Comparison of ENCODE assay signal across 9 cellular contexts in the genomic region with DNA sequence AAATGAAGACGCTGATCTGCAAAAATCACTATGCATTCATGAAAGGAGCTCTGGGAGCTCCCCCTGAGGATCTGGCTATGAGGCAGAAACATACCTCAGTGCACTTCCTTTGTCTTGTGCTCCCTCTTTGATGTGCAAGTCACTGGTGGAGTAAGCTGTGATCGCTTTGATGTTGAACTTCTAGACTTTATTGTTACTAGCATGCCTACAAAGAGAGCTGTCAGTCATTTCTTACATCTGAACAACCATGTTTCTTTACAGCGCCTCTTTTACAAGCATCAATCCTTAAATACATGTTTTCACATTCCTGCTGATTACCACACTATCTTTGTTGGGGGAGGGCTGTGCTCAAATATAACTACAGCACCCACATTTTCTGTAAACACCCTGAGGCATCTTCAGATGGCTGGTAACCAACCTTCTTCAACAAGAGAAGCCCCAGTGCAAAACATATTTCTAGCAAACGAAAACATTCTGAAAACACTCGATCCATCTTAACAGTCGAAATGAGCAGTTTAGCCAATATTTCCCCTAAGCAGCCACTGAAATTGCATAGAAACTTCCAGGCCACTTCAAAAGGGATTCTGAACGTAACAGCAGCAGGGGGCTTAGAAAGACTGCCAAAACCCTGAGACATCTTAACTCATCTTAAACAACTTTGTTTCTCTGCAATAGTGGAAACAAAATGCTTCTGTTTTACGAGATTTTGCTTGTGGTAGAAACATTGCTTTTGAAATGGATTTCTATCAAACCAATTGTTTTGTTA.
DNase-seq lines count a peak whose midpoint lies in the region; ATAC-seq and TF ChIP-seq lines count a peak whose summit lies in the region.
"Had no signal": no experiment of that assay in that cellular context is flagged by ENCODE, and none has a peak within 500 bp of the region (broad histone marks: within the 10 kb centered on the region; RNA-seq: fewer than 3 reads in every experiment).

No MANE protein-coding gene starts in this region.

- CTCF ChIA-PET in activated CD8-positive, alpha-beta T cell treated with anti-CD3 and anti-CD28 coated beads for 36 hours (lab: Charles Lee), result interaction anchor here (1.0 to 5.1 kb wide), 11 partner anchors 11 to 335 kb away, joined by 3 to 29 read pairs (median 7); no protein-coding TSS in a partner anchor
- CTCF ChIA-PET in Calu3 (lab: Charles Lee), result interaction anchor here (1.0 to 1.5 kb wide), 2 partner anchors 336 to 351 kb away, joined by 3 to 8 read pairs; no protein-coding TSS in a partner anchor

- H3K9me3 Mint-ChIP-seq in activated CD8-positive, alpha-beta T cell treated with anti-CD3 and anti-CD28 coated beads for 36 hours, result no peaks in the 10 kb centered on the region
- no peaks in the 10 kb centered on the region for H3K9me3 Mint-ChIP-seq in type B pancreatic cell
- no peaks in the 10 kb centered on the region for H3K9me3 Mint-ChIP-seq in Calu3 (ENCODE audit: low read depth, unreplicated experiment)

- peak; percentile 49 for DNase-seq in activated gamma-delta T cell treated with Interleukin-2 at 50 U/mL for 16 hours
- DNase-seq in activated gamma-delta T cell (lab: John Stamatoyannopoulos, UW), result no peak
- peak; percentile 51 for DNase-seq in activated CD8-positive, alpha-beta T cell treated with anti-CD3 and anti-CD28 coated beads for 36 hours
- peak; percentile 70 for DNase-seq in fibroblast of villous mesenchyme (ENCODE audit: low read depth)
- no peak for DNase-seq in type B pancreatic cell (ENCODE audit: extremely low spot score, unreplicated experiment)
- no peak for DNase-seq in Calu3
- no peak for DNase-seq in anterior cingulate cortex (lab: John Stamatoyannopoulos, UW)
- DNase-seq in G401 (ENCODE audit: low spot score), result no peak

- POLR2A ChIA-PET in activated CD8-positive, alpha-beta T cell treated with anti-CD3 and anti-CD28 coated beads for 36 hours (lab: Charles Lee), result interaction anchor here (0.5 to 3.4 kb wide), 8 partner anchors 8 to 102 kb away, joined by 3 to 19 read pairs (median 4); no protein-coding TSS in a partner anchor

- in situ Hi-C loops in G401 (cut with HindIII; ENCODE audit: low sequenced_read_pairs), result no loop called here

- peaks cover 12% of the 10 kb centered on the region for H3K36me3 Mint-ChIP-seq in activated CD8-positive, alpha-beta T cell treated with anti-CD3 and anti-CD28 coated beads for 36 hours (ENCODE audit: low read depth)
- H3K36me3 Mint-ChIP-seq in type B pancreatic cell (no peaks in the 10 kb centered on the region), Calu3 (ENCODE audit: insufficient read depth, unreplicated experiment) (no peaks in the 10 kb centered on the region)

- H3K4me1 Mint-ChIP-seq in activated CD8-positive, alpha-beta T cell treated with anti-CD3 and anti-CD28 coated beads for 36 hours (ENCODE audit: low read depth), result peaks cover 86% of the 10 kb centered on the region
- peaks cover 34% of the 10 kb centered on the region for H3K4me1 Mint-ChIP-seq in type B pancreatic cell (ENCODE audit: unreplicated experiment)
- peaks cover 24% of the 10 kb centered on the region for H3K4me1 Mint-ChIP-seq in Calu3 (ENCODE audit: low read depth, unreplicated experiment)

- peak; percentile 64 for ATAC-seq in activated CD8-positive, alpha-beta T cell treated with anti-CD3 and anti-CD28 coated beads for 36 hours

- peak overlapping the region; percentile 72 for H3K4me3 Mint-ChIP-seq in activated CD8-positive, alpha-beta T cell treated with anti-CD3 and anti-CD28 coated beads for 36 hours
- no peak overlapping the region for H3K4me3 Mint-ChIP-seq in type B pancreatic cell
- no peak overlapping the region for H3K4me3 Mint-ChIP-seq in Calu3 (ENCODE audit: low read depth, unreplicated experiment)

- H3K27me3 Mint-ChIP-seq in activated CD8-positive, alpha-beta T cell treated with anti-CD3 and anti-CD28 coated beads for 36 hours, result no peaks in the 10 kb centered on the region
- H3K27me3 Mint-ChIP-seq in type B pancreatic cell, result peaks cover 7% of the 10 kb centered on the region
- no peaks in the 10 kb centered on the region for H3K27me3 Mint-ChIP-seq in Calu3 (ENCODE audit: unreplicated experiment)

- TF ChIP-seq CTCF in activated CD8-positive, alpha-beta T cell treated with anti-CD3 and anti-CD28 coated beads for 36 hours (IDR thresholded peaks at IDR 0.05), result no peak
- TF ChIP-seq CTCF in fibroblast of villous mesenchyme (IDR thresholded peaks at IDR 0.05; ENCODE audit: insufficient read depth, low read depth, low read length) (no peak), type B pancreatic cell (conservative IDR thresholded peaks at IDR 0.05) (no peak), Calu3 (IDR thresholded peaks at IDR 0.05; ENCODE audit: unreplicated experiment) (no peak)

- intact Hi-C loops in activated CD8-positive, alpha-beta T cell treated with anti-CD3 and anti-CD28 coated beads for 36 hours (cut with micrococcal nuclease), result loop anchor here (5.0 to 10.0 kb wide), 4 partner anchors 34 to 261 kb away; no protein-coding TSS in a partner anchor
- intact Hi-C loops in Calu3 (cut with micrococcal nuclease; ENCODE audit: unreplicated experiment), result no loop called here

- no peak overlapping the region for H3K4me3 ChIP-seq in fibroblast of villous mesenchyme (ENCODE audit: low read depth, low read length)
- H3K4me3 ChIP-seq: tibial nerve had no signal

- BruUV-seq in Calu3 (replicated peaks; lab: Mats Ljungman, UMichigan), result no TSS peak

- peak overlapping the region; percentile 96 for H3K27ac Mint-ChIP-seq in activated CD8-positive, alpha-beta T cell treated with anti-CD3 and anti-CD28 coated beads for 36 hours
- H3K27ac Mint-ChIP-seq in type B pancreatic cell (peak overlapping the region; percentile 40), Calu3 (ENCODE audit: unreplicated experiment) (no peak overlapping the region)

Comparison
In these comparisons a context has a peak if more than half of its experiments do, and no peak if none do; other contexts are left out.
1. DNase-seq: peak in activated gamma-delta T cell treated with Interleukin-2 at 50 U/mL for 16 hours (single experiment), activated CD8-positive, alpha-beta T cell treated with anti-CD3 and anti-CD28 coated beads for 36 hours (single experiment) and fibroblast of villous mesenchyme (single experiment); none in activated gamma-delta T cell (single experiment), type B pancreatic cell (single experiment), Calu3 (single experiment), anterior cingulate cortex (0 of 58) and G401 (single experiment).